20 cellular contexts compared by ENCODE assay signal in the genomic region with DNA sequence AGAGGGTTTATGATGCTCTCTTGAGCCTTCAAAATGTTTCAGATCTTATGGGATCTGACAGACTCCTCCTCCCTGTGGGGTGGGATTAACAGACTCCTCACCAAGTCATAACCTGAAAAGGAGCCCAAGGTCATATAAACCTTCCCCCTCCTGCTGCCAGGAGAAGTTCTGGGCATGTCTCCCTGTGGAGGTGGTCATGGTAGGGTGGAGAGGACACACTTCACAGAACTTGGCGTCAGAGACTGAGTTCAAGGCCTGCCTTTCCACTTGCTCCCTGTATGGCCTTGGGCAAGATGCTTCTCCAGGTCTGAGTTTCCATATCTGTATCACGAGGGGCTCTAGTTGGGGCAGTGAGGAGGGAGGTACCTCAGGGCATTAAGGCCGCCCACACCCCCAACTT. TPM values are rescaled to one million over a fixed set of nuclear protein-coding genes. Genes with fewer than 3 reads are reported as not detected.
DNase-seq lines count a peak whose midpoint lies in the region; TF ChIP-seq lines count a peak whose summit lies in the region.
"Had no signal": no experiment of that assay in that cellular context is flagged by ENCODE, and none has a peak within 500 bp of the region (broad histone marks: within the 10 kb centered on the region; RNA-seq: fewer than 3 reads in every experiment).

No MANE protein-coding gene starts in this region.

- no peaks in the 10 kb centered on the region for H4K20me1 ChIP-seq in Loucy (ENCODE audit: insufficient read depth, low read length, poor library complexity, severe bottlenecking)

- peak; percentile 5 for DNase-seq in kidney tubule cell (ENCODE audit: low spot score)
- peak; percentile 22 for DNase-seq in renal cortical epithelial cell (ENCODE audit: low read depth)
- DNase-seq in HuH-7 (ENCODE audit: low spot score), result no peak
- DNase-seq in activated CD4-positive, alpha-beta T cell treated with anti-CD3 and anti-CD28 coated beads for 4 hours, result no peak
- no peak for DNase-seq in NCI-H226
- DNase-seq: 8988T; ACHN; AML-193; C1 segment of cervical spinal cord; Calu3; CD4-positive, alpha-beta memory T cell; COR-L47; DMS53; DMS79 treated with DMSO at 0.1 percent for 48 hours; GF-D8; GOT3; HFFc6 had no signal

- no peaks in the 10 kb centered on the region for H3K79me2 ChIP-seq in Loucy (ENCODE audit: insufficient read depth, low read length)

- no peaks in the 10 kb centered on the region for H3K4me1 ChIP-seq in Loucy (ENCODE audit: insufficient read depth, low read length, poor library complexity, severe bottlenecking)
- H3K4me1 ChIP-seq: A549, HAP-1 had no signal

- H3K4me2 ChIP-seq in Loucy (ENCODE audit: low read depth, low read length, poor library complexity, severe bottlenecking), result no peak overlapping the region
- H3K4me2 ChIP-seq: A549 had no signal

- H3K9ac ChIP-seq in Loucy (ENCODE audit: low read depth, low read length, poor library complexity, severe bottlenecking), result no peak overlapping the region

- no peaks in the 10 kb centered on the region for H3F3A ChIP-seq in Loucy (ENCODE audit: low read depth)

- H2AFZ ChIP-seq in Loucy (ENCODE audit: low read length), result peak overlapping the region; percentile 75; the same call in 1 of the 2 replicates

- TF ChIP-seq CTCF in Loucy (conservative IDR thresholded peaks at IDR 0.05; ENCODE audit: low read length), result no peak

- no peaks in the 10 kb centered on the region for H3K9me3 ChIP-seq in Loucy (ENCODE audit: insufficient read depth, low read depth, low read length)
- H3K9me3 ChIP-seq: A549, HAP-1 had no signal

- H3K9me2 ChIP-seq in Loucy (replicated peaks; ENCODE audit: low read depth, low read length), result no peaks in the 10 kb centered on the region

- H3K27me3 ChIP-seq in Loucy (ENCODE audit: insufficient read depth, low read length, poor library complexity, severe bottlenecking), result no peaks in the 10 kb centered on the region

- H3K36me3 ChIP-seq in Loucy (ENCODE audit: insufficient read depth, low read length), result no peaks in the 10 kb centered on the region
- H3K36me3 ChIP-seq: HAP-1 had no signal

- no peak overlapping the region for H3K4me3 ChIP-seq in Loucy (ENCODE audit: low read length, poor library complexity, severe bottlenecking)
- H3K4me3 ChIP-seq: A549, HAP-1 had no signal

RNA-seq across cellular contexts. Expression of a gene that starts 32.4 kb away (rescaled TPM):
- 18.6 and 34.0 TPM in 2 replicates for total RNA-seq in renal cortical epithelial cell

RNA-seq across cellular contexts. Expression of a gene that starts 49.3 kb away (rescaled TPM):
- 20.3 and 47.7 TPM in 2 replicates for total RNA-seq in renal cortical epithelial cell

Comparison
In these comparisons a context has a peak if more than half of its experiments do, and no peak if none do; other contexts are left out.
1. DNase-seq: peak in kidney tubule cell (single experiment) and renal cortical epithelial cell (single experiment); none in HuH-7 (single experiment), activated CD4-positive, alpha-beta T cell treated with anti-CD3 and anti-CD28 coated beads for 4 hours (0 of 2) and NCI-H226 (single experiment).